1 cellular context compared by ENCODE assay signal in genomic region chr17:77308768-77309726, GRCh38.
TF ChIP-seq lines count a peak whose summit lies in the region.

No MANE protein-coding gene starts in this region.

TF ChIP-seq in WTC11, 78 proteins besides CTCF, POLR2A, EP300 and RAD21 (continued from another document):
- TF ChIP-seq HMGXB4 (CRISPR knock-in tag; IDR thresholded peaks at IDR 0.05) = no peak
- no peak for TF ChIP-seq JAZF1 (CRISPR knock-in tag; IDR thresholded peaks at IDR 0.05)
- TF ChIP-seq ZNF425 (CRISPR knock-in tag; conservative IDR thresholded peaks at IDR 0.05) = no peak
- TF ChIP-seq IRF2 (CRISPR knock-in tag; IDR thresholded peaks at IDR 0.05; ENCODE audit: borderline replicate concordance, low read depth) = no peak
TF ChIP-seq in WTC11: peak in this region for 0.
